Comparison of ENCODE assay signal across 22 cellular contexts in genomic region chr3:14477311-14477935, GRCh38.
"Had no signal": no experiment of that assay in that cellular context is flagged by ENCODE, and none has a peak within 500 bp of the region (broad histone marks: within the 10 kb centered on the region; RNA-seq: fewer than 3 reads in every experiment).

No MANE protein-coding gene starts in this region.

- H3K27ac ChIP-seq: adrenal gland, breast epithelium had no signal

- H3K9me3 Mint-ChIP-seq: T-helper 1 cell treated with Interleukin-12 subunit alpha and Interleukin-12 subunit beta and Interleukin-4 antibody, amounts not matched to agents 30 μg/mL and 1 μg/mL, for 36 hours had no signal

- H3K4me3 Mint-ChIP-seq: activated CD8-positive, alpha-beta T cell treated with anti-CD3 and anti-CD28 coated beads, Interleukin-2, amount 10 ng/mL, durations not matched to agents 7 days and 5 days; activated naive CD8-positive, alpha-beta T cell; T-helper 1 cell treated with Interleukin-12 subunit alpha and Interleukin-12 subunit beta and Interleukin-4 antibody, amounts not matched to agents 30 μg/mL and 1 μg/mL, for 36 hours had no signal

- DNase-seq: activated CD4-positive, alpha-beta T cell treated with anti-CD3 and anti-CD28 coated beads for 48 hours; activated CD4-positive, alpha-beta T cell treated with anti-CD3 and anti-CD28 coated beads, Interleukin-2, amount 50 U/mL, for 4 hours; activated CD4-positive, CD25-positive, alpha-beta regulatory T cell treated with anti-CD3 and anti-CD28 coated beads, Interleukin-2, amount 50 U/mL, for 72 hours; activated CD8-positive, alpha-beta memory T cell treated with anti-CD3 and anti-CD28 coated beads, Interleukin-2, amount 50 U/mL, for 48 hours; activated CD8-positive, alpha-beta T cell treated with anti-CD3 and anti-CD28 coated beads, Interleukin-2, amount 10 ng/mL, durations not matched to agents 7 days and 5 days; activated effector memory CD4-positive, alpha-beta T cell treated with Interleukin-2 at 50 U/mL for 16 hours; activated naive CD4-positive, alpha-beta T cell; activated T-cell treated with anti-CD3 and anti-CD28 coated beads, Interleukin-2, amount 50 U/mL, for 1 hour; adrenal gland; anterior cingulate cortex; central memory CD4-positive, alpha-beta T cell; Karpas-422; MM.1S; NCI-H146; NCI-H187 treated with DMSO at 0.1 percent for 48 hours; NCI-H2081 treated with DMSO at 0.1 percent for 48 hours; NCI-H446; NCI-H524; SHP77 treated with DMSO at 0.1 percent for 48 hours had no signal

- H3K4me3 ChIP-seq: adrenal gland, breast epithelium had no signal

- H3K27ac Mint-ChIP-seq: activated CD8-positive, alpha-beta T cell treated with anti-CD3 and anti-CD28 coated beads, Interleukin-2, amount 10 ng/mL, durations not matched to agents 7 days and 5 days; activated naive CD8-positive, alpha-beta T cell; T-helper 1 cell treated with Interleukin-12 subunit alpha and Interleukin-12 subunit beta and Interleukin-4 antibody, amounts not matched to agents 30 μg/mL and 1 μg/mL, for 36 hours had no signal

- ATAC-seq: activated CD8-positive, alpha-beta T cell treated with anti-CD3 and anti-CD28 coated beads, Interleukin-2, amount 10 ng/mL, durations not matched to agents 7 days and 5 days had no signal

- H3K27me3 Mint-ChIP-seq: activated naive CD8-positive, alpha-beta T cell had no signal

- H3K27me3 ChIP-seq: adrenal gland, breast epithelium had no signal

- H3K9me3 ChIP-seq: adrenal gland, breast epithelium had no signal
